In genomic region chr11:92417326-92417725, GRCh38 we compare ENCODE assay signal across 27 cellular contexts.
"Had no signal": no experiment of that assay in that cellular context is flagged by ENCODE, and none has a peak within 500 bp of the region (broad histone marks: within the 10 kb centered on the region; RNA-seq: fewer than 3 reads in every experiment).

No MANE protein-coding gene starts in this region.

- H3K36me3 ChIP-seq: ascending aorta, breast epithelium, SJCRH30, WERI-Rb-1 had no signal

- H3K9me3 Mint-ChIP-seq: activated CD8-positive, alpha-beta T cell treated with anti-CD3 and anti-CD28 coated beads for 36 hours; activated naive CD4-positive, alpha-beta T cell treated with anti-CD3 and anti-CD28 coated beads, Interleukin-2, amount 50 U/mL, for 24 hours; activated naive CD8-positive, alpha-beta T cell treated with anti-CD3 and anti-CD28 coated beads, Interleukin-2, amount 10 ng/mL, durations not matched to agents 7 days and 5 days; activated T-helper 2 cell treated with anti-CD3 and anti-CD28 coated beads, Interferon-gamma antibody, Interleukin-2, Interleukin-4, amounts not matched to agents 10 μg/mL and 5 μg/mL and 100 μg/mL, durations not matched to agents 14 hours and 24 hours and 36 hours had no signal

- H3K27me3 ChIP-seq: ascending aorta, breast epithelium, SJCRH30 had no signal

- H3K4me1 ChIP-seq: breast epithelium, SJCRH30 had no signal

- ATAC-seq: activated CD8-positive, alpha-beta T cell treated with anti-CD3 and anti-CD28 coated beads for 36 hours; activated T-cell treated with anti-CD3 and anti-CD28 coated beads, Interleukin-2, amount 50 U/mL, for 72 hours had no signal

- DNase-seq: activated CD4-positive, alpha-beta T cell treated with anti-CD3 and anti-CD28 coated beads for 1 hour; activated CD4-positive, alpha-beta T cell treated with anti-CD3 and anti-CD28 coated beads for 48 hours; activated CD4-positive, CD25-positive, alpha-beta regulatory T cell; activated CD8-positive, alpha-beta T cell treated with anti-CD3 and anti-CD28 coated beads for 36 hours; activated gamma-delta T cell; activated naive CD4-positive, alpha-beta T cell treated with Interleukin-2 at 50 U/mL for 16 hours; activated naive CD8-positive, alpha-beta T cell treated with anti-CD3 and anti-CD28 coated beads, Interleukin-2, amount 10 ng/mL, durations not matched to agents 7 days and 5 days; activated T-cell treated with anti-CD3 and anti-CD28 coated beads, Interleukin-2, amount 50 U/mL, for 1 hour; activated T-cell treated with anti-CD3 and anti-CD28 coated beads, Interleukin-2, amount 50 U/mL, for 72 hours; amygdala; caudate nucleus; cerebellar nuclear complex; NCI-H1105; NCI-H1417 treated with DMSO at 0.1 percent for 48 hours; NCI-H187 treated with DMSO at 0.1 percent for 48 hours; NCI-H2171 treated with DMSO at 0.1 percent for 48 hours; NCI-H2227 treated with DMSO at 0.1 percent for 48 hours; NCI-H524 treated with DMSO at 0.1 percent for 48 hours; SHP77; SJCRH30; T1000; WERI-Rb-1 had no signal

- H3K27ac ChIP-seq: ascending aorta, breast epithelium, SJCRH30, SK-N-MC, WERI-Rb-1 had no signal

- H3K4me3 ChIP-seq: ascending aorta, breast epithelium, SJCRH30, SK-N-MC had no signal

- H3K4me3 Mint-ChIP-seq: activated CD8-positive, alpha-beta T cell treated with anti-CD3 and anti-CD28 coated beads for 36 hours; activated naive CD4-positive, alpha-beta T cell treated with anti-CD3 and anti-CD28 coated beads, Interleukin-2, amount 50 U/mL, for 24 hours; activated naive CD8-positive, alpha-beta T cell treated with anti-CD3 and anti-CD28 coated beads, Interleukin-2, amount 10 ng/mL, durations not matched to agents 7 days and 5 days; activated T-cell treated with anti-CD3 and anti-CD28 coated beads, Interleukin-2, amount 50 U/mL, for 72 hours had no signal

- H3K27ac Mint-ChIP-seq: activated CD8-positive, alpha-beta T cell treated with anti-CD3 and anti-CD28 coated beads for 36 hours; activated naive CD4-positive, alpha-beta T cell treated with anti-CD3 and anti-CD28 coated beads, Interleukin-2, amount 50 U/mL, for 24 hours; activated naive CD8-positive, alpha-beta T cell treated with anti-CD3 and anti-CD28 coated beads, Interleukin-2, amount 10 ng/mL, durations not matched to agents 7 days and 5 days; activated T-cell treated with anti-CD3 and anti-CD28 coated beads, Interleukin-2, amount 50 U/mL, for 72 hours; activated T-helper 2 cell treated with anti-CD3 and anti-CD28 coated beads, Interferon-gamma antibody, Interleukin-2, Interleukin-4, amounts not matched to agents 10 μg/mL and 5 μg/mL and 100 μg/mL, durations not matched to agents 14 hours and 24 hours and 36 hours had no signal

- H3K27me3 Mint-ChIP-seq: activated CD8-positive, alpha-beta T cell treated with anti-CD3 and anti-CD28 coated beads for 36 hours; activated naive CD4-positive, alpha-beta T cell treated with anti-CD3 and anti-CD28 coated beads, Interleukin-2, amount 50 U/mL, for 24 hours; activated naive CD8-positive, alpha-beta T cell treated with anti-CD3 and anti-CD28 coated beads, Interleukin-2, amount 10 ng/mL, durations not matched to agents 7 days and 5 days had no signal

- H3K4me1 Mint-ChIP-seq: activated naive CD4-positive, alpha-beta T cell treated with anti-CD3 and anti-CD28 coated beads, Interleukin-2, amount 50 U/mL, for 24 hours; activated naive CD8-positive, alpha-beta T cell treated with anti-CD3 and anti-CD28 coated beads, Interleukin-2, amount 10 ng/mL, durations not matched to agents 7 days and 5 days had no signal

- H3K36me3 Mint-ChIP-seq: activated naive CD4-positive, alpha-beta T cell treated with anti-CD3 and anti-CD28 coated beads, Interleukin-2, amount 50 U/mL, for 24 hours; activated naive CD8-positive, alpha-beta T cell treated with anti-CD3 and anti-CD28 coated beads, Interleukin-2, amount 10 ng/mL, durations not matched to agents 7 days and 5 days had no signal

- H3K9me3 ChIP-seq: ascending aorta, breast epithelium, SJCRH30 had no signal
